ENCODE assay signal across 16 cellular contexts in the genomic region with DNA sequence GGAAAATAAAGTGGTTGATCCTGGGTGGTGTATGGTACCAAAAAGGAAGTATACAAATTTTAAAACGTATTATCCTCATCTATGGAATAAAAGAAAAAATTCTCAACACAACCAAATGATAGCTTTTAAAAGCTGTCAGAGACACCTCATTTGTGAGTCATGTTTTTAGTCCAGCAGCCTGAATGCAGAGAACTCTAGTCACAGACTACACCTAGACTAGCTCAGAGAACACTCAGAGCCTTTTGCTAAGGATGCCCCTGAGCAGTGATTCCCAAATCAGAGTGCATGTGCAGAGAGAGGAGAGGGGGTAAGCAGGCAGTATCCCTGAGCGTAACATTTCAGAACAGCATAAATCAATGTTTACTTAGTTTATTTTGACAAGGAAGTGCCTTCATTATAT.
DNase-seq lines count a peak whose midpoint lies in the region; ATAC-seq and TF ChIP-seq lines count a peak whose summit lies in the region.
"Had no signal": no experiment of that assay in that cellular context is flagged by ENCODE, and none has a peak within 500 bp of the region (broad histone marks: within the 10 kb centered on the region; RNA-seq: fewer than 3 reads in every experiment).

No MANE protein-coding gene starts in this region.

- DNase-seq in DMS53 (lab: John Stamatoyannopoulos, UW) (peak; percentile 9), DMS53 treated with DMSO at 0.1 percent for 48 hours (lab: John Stamatoyannopoulos, UW; ENCODE audit: unreplicated experiment) (no peak), NCI-H69 (lab: John Stamatoyannopoulos, UW) (peak; percentile 57), WTC11 (ENCODE audit: low spot score) (no peak), MM.1S (no peak)
- DNase-seq in activated CD4-positive, alpha-beta T cell treated with anti-CD3 and anti-CD28 coated beads for 48 hours, result no peak
- DNase-seq: AML-193; Caco-2; CD8-positive, alpha-beta memory T cell; IMR-90; KBM-7 had no signal

- H3K9me3 Mint-ChIP-seq in WTC11, result peaks cover 7% of the 10 kb centered on the region; the same call in 1 of the 2 replicates

- H3K4me1 ChIP-seq in MM.1S (ENCODE audit: low read length), result no peaks in the 10 kb centered on the region
- H3K4me1 ChIP-seq: BLaER1, Caco-2 had no signal

- no peaks in the 10 kb centered on the region for H4K20me1 ChIP-seq in MM.1S (ENCODE audit: insufficient read depth, low read length)
- H4K20me1 ChIP-seq: BLaER1 had no signal

- POLR2A ChIA-PET in WTC11 (lab: Charles Lee), result no interaction called here

- H3K4me3 Mint-ChIP-seq in WTC11, result no peak overlapping the region
- H3K4me3 Mint-ChIP-seq: CD8-positive, alpha-beta memory T cell had no signal

- no peaks in the 10 kb centered on the region for H3K4me1 Mint-ChIP-seq in WTC11
- H3K4me1 Mint-ChIP-seq: CD8-positive, alpha-beta memory T cell had no signal

- no peaks in the 10 kb centered on the region for H3K27me3 Mint-ChIP-seq in WTC11 (ENCODE audit: low read depth)
- H3K27me3 Mint-ChIP-seq: CD8-positive, alpha-beta memory T cell had no signal

- no peak for TF ChIP-seq CTCF in WTC11 (IDR thresholded peaks at IDR 0.05)
- no peak for TF ChIP-seq CTCF in MM.1S (IDR thresholded peaks at IDR 0.05; ENCODE audit: low read length)

- H3K27ac ChIP-seq in MM.1S (ENCODE audit: low read length), result no peak overlapping the region
- H3K27ac ChIP-seq: 22Rv1, BLaER1, HL-60 had no signal

- H2AFZ ChIP-seq in MM.1S (ENCODE audit: low read length), result no peak overlapping the region

- no peaks in the 10 kb centered on the region for H3K36me3 Mint-ChIP-seq in WTC11
- H3K36me3 Mint-ChIP-seq: CD8-positive, alpha-beta memory T cell had no signal

- no peaks in the 10 kb centered on the region for H3K79me2 ChIP-seq in MM.1S (ENCODE audit: low read length)

- CTCF ChIA-PET in WTC11 (lab: Charles Lee), result no interaction called here

- no peak overlapping the region for H3K4me2 ChIP-seq in MM.1S (ENCODE audit: low read depth, low read length)
- H3K4me2 ChIP-seq: BLaER1 had no signal

- H3K36me3 ChIP-seq in MM.1S (replicated peaks; ENCODE audit: insufficient read depth, low read length), result no peaks in the 10 kb centered on the region
- H3K36me3 ChIP-seq: BLaER1 had no signal

- H3F3A ChIP-seq in MM.1S (ENCODE audit: insufficient read depth, low read length), result no peaks in the 10 kb centered on the region

- no peak overlapping the region for H3K9ac ChIP-seq in MM.1S (ENCODE audit: low read length)
- H3K9ac ChIP-seq: BLaER1 had no signal

- H3K9me3 ChIP-seq in MM.1S (replicated peaks; ENCODE audit: insufficient read depth, low read length), result no peaks in the 10 kb centered on the region
- H3K9me3 ChIP-seq: BLaER1, Caco-2 had no signal

- H3K4me3 ChIP-seq in MM.1S (ENCODE audit: low read length), result no peak overlapping the region
- H3K4me3 ChIP-seq: BLaER1 had no signal

- no peaks in the 10 kb centered on the region for H3K9me2 ChIP-seq in MM.1S (replicated peaks; ENCODE audit: insufficient read depth, low read length)

- H3K27me3 ChIP-seq in MM.1S (replicated peaks; ENCODE audit: insufficient read depth, low read length), result no peaks in the 10 kb centered on the region
- H3K27me3 ChIP-seq: BLaER1 had no signal

- H3K27ac Mint-ChIP-seq in WTC11, result no peak overlapping the region

- ATAC-seq in WTC11, result peak; percentile 24; the same call in 1 of the 2 replicates
- no peak for ATAC-seq in HG02884 (IDR thresholded peaks at IDR 0.05; ENCODE audit: unreplicated experiment)
- ATAC-seq: HCT116 had no signal

TF ChIP-seq in WTC11, 78 proteins besides CTCF, POLR2A, EP300 and RAD21:
- no peak for TF ChIP-seq PRRX2 (CRISPR knock-in tag; IDR thresholded peaks at IDR 0.05)
- TF ChIP-seq ETV6 (CRISPR knock-in tag; IDR thresholded peaks at IDR 0.05), result no peak
- TF ChIP-seq, protein P1, sequence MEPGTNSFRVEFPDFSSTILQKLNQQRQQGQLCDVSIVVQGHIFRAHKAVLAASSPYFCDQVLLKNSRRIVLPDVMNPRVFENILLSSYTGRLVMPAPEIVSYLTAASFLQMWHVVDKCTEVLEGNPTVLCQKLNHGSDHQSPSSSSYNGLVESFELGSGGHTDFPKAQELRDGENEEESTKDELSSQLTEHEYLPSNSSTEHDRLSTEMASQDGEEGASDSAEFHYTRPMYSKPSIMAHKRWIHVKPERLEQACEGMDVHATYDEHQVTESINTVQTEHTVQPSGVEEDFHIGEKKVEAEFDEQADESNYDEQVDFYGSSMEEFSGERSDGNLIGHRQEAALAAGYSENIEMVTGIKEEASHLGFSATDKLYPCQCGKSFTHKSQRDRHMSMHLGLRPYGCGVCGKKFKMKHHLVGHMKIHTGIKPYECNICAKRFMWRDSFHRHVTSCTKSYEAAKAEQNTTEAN (CRISPR knock-in tag; IDR thresholded peaks at IDR 0.05), result no peak
- TF ChIP-seq, protein P2, sequence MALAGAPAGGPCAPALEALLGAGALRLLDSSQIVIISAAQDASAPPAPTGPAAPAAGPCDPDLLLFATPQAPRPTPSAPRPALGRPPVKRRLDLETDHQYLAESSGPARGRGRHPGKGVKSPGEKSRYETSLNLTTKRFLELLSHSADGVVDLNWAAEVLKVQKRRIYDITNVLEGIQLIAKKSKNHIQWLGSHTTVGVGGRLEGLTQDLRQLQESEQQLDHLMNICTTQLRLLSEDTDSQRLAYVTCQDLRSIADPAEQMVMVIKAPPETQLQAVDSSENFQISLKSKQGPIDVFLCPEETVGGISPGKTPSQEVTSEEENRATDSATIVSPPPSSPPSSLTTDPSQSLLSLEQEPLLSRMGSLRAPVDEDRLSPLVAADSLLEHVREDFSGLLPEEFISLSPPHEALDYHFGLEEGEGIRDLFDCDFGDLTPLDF (CRISPR knock-in tag; IDR thresholded peaks at IDR 0.05), result no peak
- TF ChIP-seq, protein P3, sequence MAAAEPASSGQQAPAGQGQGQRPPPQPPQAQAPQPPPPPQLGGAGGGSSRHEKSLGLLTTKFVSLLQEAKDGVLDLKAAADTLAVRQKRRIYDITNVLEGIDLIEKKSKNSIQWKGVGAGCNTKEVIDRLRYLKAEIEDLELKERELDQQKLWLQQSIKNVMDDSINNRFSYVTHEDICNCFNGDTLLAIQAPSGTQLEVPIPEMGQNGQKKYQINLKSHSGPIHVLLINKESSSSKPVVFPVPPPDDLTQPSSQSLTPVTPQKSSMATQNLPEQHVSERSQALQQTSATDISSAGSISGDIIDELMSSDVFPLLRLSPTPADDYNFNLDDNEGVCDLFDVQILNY (CRISPR knock-in tag; IDR thresholded peaks at IDR 0.05), result no peak

Comparison
In these comparisons a context has a peak if more than half of its experiments do, and no peak if none do; other contexts are left out.
1. DNase-seq: peak in DMS53 (single experiment) and NCI-H69 (single experiment); none in DMS53 treated with DMSO at 0.1 percent for 48 hours (single experiment), WTC11 (single experiment), MM.1S (single experiment) and activated CD4-positive, alpha-beta T cell treated with anti-CD3 and anti-CD28 coated beads for 48 hours (single experiment).